ENCODE assay signal across 8 cellular contexts in genomic region chr12:33588082-33588712, GRCh38.
DNase-seq lines count a peak whose midpoint lies in the region; ATAC-seq and TF ChIP-seq lines count a peak whose summit lies in the region.

No MANE protein-coding gene starts in this region.

- H3K36me3 Mint-ChIP-seq in CD14-positive monocyte (no peaks in the 10 kb centered on the region), GM23338 (ENCODE audit: low read depth) (no peaks in the 10 kb centered on the region), type B pancreatic cell (no peaks in the 10 kb centered on the region)
- H3K36me3 Mint-ChIP-seq in activated T-helper 1 cell treated with anti-CD3 and anti-CD28 coated beads, Interleukin-12 subunit alpha, Interleukin-12 subunit beta, Interleukin-2, Interleukin-4 antibody, amounts not matched to agents 30 ng/mL and 10 ng/mL and 1 ng/mL, durations not matched to agents 14 hours and 24 hours and 36 hours (ENCODE audit: low read depth) = no peaks in the 10 kb centered on the region

- no peak overlapping the region for H3K9ac ChIP-seq in MM.1S (ENCODE audit: low read length)

- peak; percentile 57 for DNase-seq in CD14-positive monocyte (ENCODE audit: low spot score)
- peak; percentile 74 for DNase-seq in GM23338 (ENCODE audit: low spot score)
- peak; percentile 62 for DNase-seq in MM.1S
- DNase-seq in fibroblast of peridontal ligament (ENCODE audit: extremely low read depth) = peak; percentile 60
- DNase-seq in type B pancreatic cell (ENCODE audit: extremely low spot score, unreplicated experiment) = no peak
- DNase-seq in cerebellum (ENCODE audit: low spot score) = no peak
- DNase-seq in activated T-helper 1 cell treated with anti-CD3 and anti-CD28 coated beads, Interleukin-12 subunit alpha, Interleukin-12 subunit beta, Interleukin-2, Interleukin-4 antibody, amounts not matched to agents 30 ng/mL and 10 ng/mL and 1 ng/mL, durations not matched to agents 14 hours and 24 hours and 36 hours (ENCODE audit: low spot score) = no peak
- no peak for DNase-seq in NCI-H1105 treated with DMSO at 0.1 percent for 48 hours (lab: John Stamatoyannopoulos, UW)

- no peak for TF ChIP-seq CTCF in CD14-positive monocyte (IDR thresholded peaks at IDR 0.05)
- TF ChIP-seq CTCF in GM23338 (conservative IDR thresholded peaks at IDR 0.05; ENCODE audit: low read depth in 2 of 2) = no peak
- TF ChIP-seq CTCF in MM.1S (IDR thresholded peaks at IDR 0.05; ENCODE audit: low read length) = no peak
- no peak for TF ChIP-seq CTCF in type B pancreatic cell (conservative IDR thresholded peaks at IDR 0.05)

- H3F3A ChIP-seq in GM23338 (replicated peaks; ENCODE audit: low read depth) = no peaks in the 10 kb centered on the region
- H3F3A ChIP-seq in MM.1S (ENCODE audit: insufficient read depth, low read length) = peaks cover 3% of the 10 kb centered on the region; the same call in 1 of the 2 replicates

- H4K20me1 ChIP-seq in GM23338 (replicated peaks; ENCODE audit: insufficient read depth) = no peaks in the 10 kb centered on the region
- H4K20me1 ChIP-seq in MM.1S (ENCODE audit: insufficient read depth, low read length) = no peaks in the 10 kb centered on the region

- peaks cover 0 to 4% (median 2%) of the 10 kb centered on the region in 7 donors for H3K9me3 Mint-ChIP-seq in CD14-positive monocyte
- no peaks in the 10 kb centered on the region for H3K9me3 Mint-ChIP-seq in GM23338
- no peaks in the 10 kb centered on the region for H3K9me3 Mint-ChIP-seq in type B pancreatic cell
- no peaks in the 10 kb centered on the region for H3K9me3 Mint-ChIP-seq in activated T-helper 1 cell treated with anti-CD3 and anti-CD28 coated beads, Interleukin-12 subunit alpha, Interleukin-12 subunit beta, Interleukin-2, Interleukin-4 antibody, amounts not matched to agents 30 ng/mL and 10 ng/mL and 1 ng/mL, durations not matched to agents 14 hours and 24 hours and 36 hours

- H3K4me1 ChIP-seq in GM23338 (ENCODE audit: insufficient read depth) (peaks cover 39% of the 10 kb centered on the region), MM.1S (ENCODE audit: low read length) (peaks cover 13% of the 10 kb centered on the region)

- ATAC-seq in GM23338 = no peak; the same call in none of the 3 replicates

- peak overlapping the region; percentile 14; the same call in 1 of the 2 replicates for H3K4me3 ChIP-seq in GM23338
- H3K4me3 ChIP-seq in MM.1S (ENCODE audit: low read length) = 0 out of 2 replicates have a peak overlapping the region, but pooled peaks have one; percentile 10

- H2AFZ ChIP-seq in GM23338 (no peak overlapping the region), MM.1S (ENCODE audit: low read length) (0 out of 2 replicates have a peak overlapping the region, but pooled peaks have one; percentile 24)

- no peaks in the 10 kb centered on the region for H3K27me3 Mint-ChIP-seq in CD14-positive monocyte (ENCODE audit: low read depth in 3 of 3)
- H3K27me3 Mint-ChIP-seq in GM23338 (ENCODE audit: insufficient read depth, low read depth, poor library complexity) = no peaks in the 10 kb centered on the region
- no peaks in the 10 kb centered on the region for H3K27me3 Mint-ChIP-seq in type B pancreatic cell
- H3K27me3 Mint-ChIP-seq in activated T-helper 1 cell treated with anti-CD3 and anti-CD28 coated beads, Interleukin-12 subunit alpha, Interleukin-12 subunit beta, Interleukin-2, Interleukin-4 antibody, amounts not matched to agents 30 ng/mL and 10 ng/mL and 1 ng/mL, durations not matched to agents 14 hours and 24 hours and 36 hours (ENCODE audit: insufficient read depth) = no peaks in the 10 kb centered on the region

- peak overlapping the region; percentile 87 to 97 (median 93) for H3K27ac Mint-ChIP-seq in CD14-positive monocyte
- peak overlapping the region; percentile 91 for H3K27ac Mint-ChIP-seq in GM23338
- peak overlapping the region; percentile 10 for H3K27ac Mint-ChIP-seq in type B pancreatic cell
- H3K27ac Mint-ChIP-seq in activated T-helper 1 cell treated with anti-CD3 and anti-CD28 coated beads, Interleukin-12 subunit alpha, Interleukin-12 subunit beta, Interleukin-2, Interleukin-4 antibody, amounts not matched to agents 30 ng/mL and 10 ng/mL and 1 ng/mL, durations not matched to agents 14 hours and 24 hours and 36 hours = no peak overlapping the region

- H3K79me2 ChIP-seq in GM23338 (replicated peaks; ENCODE audit: insufficient read depth) (no peaks in the 10 kb centered on the region), MM.1S (ENCODE audit: low read length) (no peaks in the 10 kb centered on the region)

- H3K9me3 ChIP-seq in MM.1S (replicated peaks; ENCODE audit: insufficient read depth, low read length) = no peaks in the 10 kb centered on the region

- H3K4me3 Mint-ChIP-seq in CD14-positive monocyte (peak overlapping the region in 1 of 2 donors; percentile 27), GM23338 (peak overlapping the region; percentile 22; the same call in 2 of the 3 replicates), type B pancreatic cell (peak overlapping the region; percentile 8)
- H3K4me3 Mint-ChIP-seq in activated T-helper 1 cell treated with anti-CD3 and anti-CD28 coated beads, Interleukin-12 subunit alpha, Interleukin-12 subunit beta, Interleukin-2, Interleukin-4 antibody, amounts not matched to agents 30 ng/mL and 10 ng/mL and 1 ng/mL, durations not matched to agents 14 hours and 24 hours and 36 hours = no peak overlapping the region

- no peaks in the 10 kb centered on the region for H3K27me3 ChIP-seq in GM23338 (ENCODE audit: insufficient read depth)
- no peaks in the 10 kb centered on the region for H3K27me3 ChIP-seq in MM.1S (replicated peaks; ENCODE audit: insufficient read depth, low read length)

- intact Hi-C loops in CD14-positive monocyte (cut with micrococcal nuclease) = no loop called here
- intact Hi-C loops in activated T-helper 1 cell treated with anti-CD3 and anti-CD28 coated beads, Interleukin-12 subunit alpha, Interleukin-12 subunit beta, Interleukin-2, Interleukin-4 antibody, amounts not matched to agents 30 ng/mL and 10 ng/mL and 1 ng/mL, durations not matched to agents 14 hours and 24 hours and 36 hours (cut with micrococcal nuclease) = no loop called here

- no peak overlapping the region; the same call in 1 of the 2 replicates for H3K27ac ChIP-seq in GM23338 (ENCODE audit: low read depth)
- peak overlapping the region; percentile 42; the same call in 1 of the 2 replicates for H3K27ac ChIP-seq in MM.1S (ENCODE audit: low read length)

- 0 out of 2 replicates have a peak, but pooled peaks cover 4% of the 10 kb centered on the region for H3K9me2 ChIP-seq in GM23338 (ENCODE audit: insufficient read depth)
- no peaks in the 10 kb centered on the region for H3K9me2 ChIP-seq in MM.1S (replicated peaks; ENCODE audit: insufficient read depth, low read length)

- H3K36me3 ChIP-seq in GM23338 (ENCODE audit: insufficient read depth) = no peaks in the 10 kb centered on the region
- H3K36me3 ChIP-seq in MM.1S (replicated peaks; ENCODE audit: insufficient read depth, low read length) = no peaks in the 10 kb centered on the region

- H3K4me2 ChIP-seq in GM23338 (peak overlapping the region; percentile 53), MM.1S (ENCODE audit: low read depth, low read length) (peak overlapping the region; percentile 31; the same call in 1 of the 2 replicates)

- H3K4me1 Mint-ChIP-seq in CD14-positive monocyte (peaks cover 15% of the 10 kb centered on the region), GM23338 (peaks cover 35% of the 10 kb centered on the region), type B pancreatic cell (ENCODE audit: unreplicated experiment) (no peaks in the 10 kb centered on the region)
- no peaks in the 10 kb centered on the region for H3K4me1 Mint-ChIP-seq in activated T-helper 1 cell treated with anti-CD3 and anti-CD28 coated beads, Interleukin-12 subunit alpha, Interleukin-12 subunit beta, Interleukin-2, Interleukin-4 antibody, amounts not matched to agents 30 ng/mL and 10 ng/mL and 1 ng/mL, durations not matched to agents 14 hours and 24 hours and 36 hours (ENCODE audit: low read depth)

TF ChIP-seq in GM23338, 12 proteins besides CTCF, POLR2A, EP300 and RAD21 (continues in another document):
- TF ChIP-seq ZNF114 (CRISPR knock-in tag; IDR thresholded peaks at IDR 0.05) (no peak), NANOG (IDR thresholded peaks at IDR 0.05; ENCODE audit: borderline replicate concordance) (no peak), EZH2 (IDR thresholded peaks at IDR 0.05; ENCODE audit: low read depth, unreplicated experiment) (no peak), EZH2phosphoT487 (IDR thresholded peaks at IDR 0.05; ENCODE audit: unreplicated experiment) (no peak), CREB1 (CRISPR knock-in tag; IDR thresholded peaks at IDR 0.05; ENCODE audit: low read depth) (no peak), ZNF331 (CRISPR knock-in tag; IDR thresholded peaks at IDR 0.05; ENCODE audit: low read depth) (no peak), STAT1 (IDR thresholded peaks at IDR 0.05; ENCODE audit: unreplicated experiment) (no peak), REST (IDR thresholded peaks at IDR 0.05; ENCODE audit: unreplicated experiment) (no peak), POLR2AphosphoS5 (IDR thresholded peaks at IDR 0.05; ENCODE audit: low read depth) (no peak)

Comparison
In these comparisons a context has a peak if more than half of its experiments do, and no peak if none do; other contexts are left out.
1. DNase-seq: peak in CD14-positive monocyte (single experiment), GM23338 (single experiment), MM.1S (single experiment) and fibroblast of peridontal ligament (single experiment); none in type B pancreatic cell (single experiment), cerebellum (single experiment), activated T-helper 1 cell treated with anti-CD3 and anti-CD28 coated beads, Interleukin-12 subunit alpha, Interleukin-12 subunit beta, Interleukin-2, Interleukin-4 antibody, amounts not matched to agents 30 ng/mL and 10 ng/mL and 1 ng/mL, durations not matched to agents 14 hours and 24 hours and 36 hours (single experiment) and NCI-H1105 treated with DMSO at 0.1 percent for 48 hours (single experiment).